ENCODE assay signal across 22 cellular contexts in the genomic region with DNA sequence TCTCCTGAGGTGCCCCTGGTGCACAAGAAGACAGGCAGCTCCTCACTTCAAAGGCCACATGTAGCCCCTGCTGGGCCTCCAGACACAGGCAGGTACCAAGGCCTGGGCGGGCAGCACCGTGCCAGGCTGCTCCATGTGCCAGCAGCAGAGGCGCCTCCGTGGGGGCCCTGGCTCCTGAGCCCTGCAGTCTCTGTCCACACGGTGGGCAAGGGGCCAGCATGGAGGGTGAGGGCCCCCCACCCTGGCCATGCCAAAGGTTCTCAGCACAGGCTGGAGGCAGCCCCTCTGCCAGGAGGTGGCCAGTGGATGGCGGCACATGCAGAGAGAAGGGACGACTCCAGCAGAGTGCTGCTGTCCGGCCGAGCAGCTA.
DNase-seq lines count a peak whose midpoint lies in the region; ATAC-seq and TF ChIP-seq lines count a peak whose summit lies in the region.
"Had no signal": no experiment of that assay in that cellular context is flagged by ENCODE, and none has a peak within 500 bp of the region (broad histone marks: within the 10 kb centered on the region; RNA-seq: fewer than 3 reads in every experiment).

No MANE protein-coding gene starts in this region.

- intact Hi-C loops in Right ventricle myocardium inferior (cut with DNase I), result no loop called here
- intact Hi-C loops in left ventricle myocardium inferior (cut with micrococcal nuclease), result no loop called here
- intact Hi-C loops in right cardiac atrium (cut with DNase I), result no loop called here
- intact Hi-C loops in upper lobe of right lung (cut with DNase I), result no loop called here

- H3K4me1 ChIP-seq in left ventricle myocardium inferior (peaks cover 7% of the 10 kb centered on the region), right cardiac atrium (ENCODE audit: control insufficient read depth, insufficient read depth, low read length) (no peaks in the 10 kb centered on the region), upper lobe of right lung (peaks cover 7% of the 10 kb centered on the region)

- H3K36me3 ChIP-seq in left ventricle myocardium inferior (no peaks in the 10 kb centered on the region), upper lobe of right lung (no peaks in the 10 kb centered on the region)

- no peak for TF ChIP-seq CTCF in left ventricle myocardium inferior (IDR thresholded peaks at IDR 0.05; ENCODE audit: borderline replicate concordance)
- TF ChIP-seq CTCF in upper lobe of right lung (IDR thresholded peaks at IDR 0.05), result no peak

- ATAC-seq in Right ventricle myocardium inferior (no peak), right cardiac atrium (no peak), upper lobe of right lung (peak; percentile 2), HG02642 (IDR thresholded peaks at IDR 0.05; ENCODE audit: poor library complexity, unreplicated experiment) (no peak), GM19035 (IDR thresholded peaks at IDR 0.05; ENCODE audit: unreplicated experiment) (no peak)
- ATAC-seq: GM12878 had no signal

- H3K27ac ChIP-seq in left ventricle myocardium inferior (replicated peaks) (no peak overlapping the region), right cardiac atrium (ENCODE audit: low read length) (no peak overlapping the region), upper lobe of right lung (no peak overlapping the region)
- H3K27ac ChIP-seq: HL-60, SK-N-MC had no signal

- no peaks in the 10 kb centered on the region for H3K9me3 ChIP-seq in left ventricle myocardium inferior (replicated peaks)
- no peaks in the 10 kb centered on the region for H3K9me3 ChIP-seq in right cardiac atrium (ENCODE audit: control insufficient read depth, low read length)
- H3K9me3 ChIP-seq in upper lobe of right lung, result no peaks in the 10 kb centered on the region

- H3K4me3 ChIP-seq in left ventricle myocardium inferior (no peak overlapping the region), right cardiac atrium (ENCODE audit: low read length) (no peak overlapping the region), upper lobe of right lung (no peak overlapping the region)
- H3K4me3 ChIP-seq: GM12878, SK-N-MC had no signal

- DNase-seq in Right ventricle myocardium inferior (ENCODE audit: missing footprints) (peak; percentile 13), left ventricle myocardium inferior (no peak), cerebellar cortex (ENCODE audit: low spot score) (peak; percentile 59), right cardiac atrium (peak; percentile 14 to 53 (median 50)), upper lobe of right lung (peak; percentile 62), HuH-7 (ENCODE audit: low spot score) (no peak)
- DNase-seq: CD4-positive, alpha-beta memory T cell; COR-L47; GDM1; NCI-H1048; NCI-H1417; NCI-H1694; NCI-H2029 treated with DMSO at 0.1 percent for 48 hours; NCI-H446 treated with DMSO at 0.1 percent for 48 hours; NCI-H69; RPMI8226; SIG-M5 had no signal

- WGBS in right cardiac atrium, result 73% methylated on average over 9 of the region's 9 CpGs

- H3K27me3 ChIP-seq in left ventricle myocardium inferior (ENCODE audit: low read depth), result peaks cover 17% of the 10 kb centered on the region
- no peaks in the 10 kb centered on the region for H3K27me3 ChIP-seq in right cardiac atrium (ENCODE audit: control insufficient read depth, insufficient read depth)
- no peaks in the 10 kb centered on the region for H3K27me3 ChIP-seq in upper lobe of right lung

Comparison
In these comparisons a context has a peak if more than half of its experiments do, and no peak if none do; other contexts are left out.
1. DNase-seq: peak in Right ventricle myocardium inferior (single experiment), cerebellar cortex (single experiment), right cardiac atrium (3 of 3) and upper lobe of right lung (single experiment); none in left ventricle myocardium inferior (single experiment) and HuH-7 (single experiment).